15 cellular contexts compared by ENCODE assay signal in genomic region chrX:116872931-116873330, GRCh38.
"Had no signal": no experiment of that assay in that cellular context is flagged by ENCODE, and none has a peak within 500 bp of the region (broad histone marks: within the 10 kb centered on the region; RNA-seq: fewer than 3 reads in every experiment).

No MANE protein-coding gene starts in this region.

- H3K36me3 Mint-ChIP-seq: activated naive CD8-positive, alpha-beta T cell treated with anti-CD3 and anti-CD28 coated beads, Interleukin-2, amount 10 ng/mL, durations not matched to agents 7 days and 5 days; brain; stimulated activated naive B cell treated with anti-CD40 and anti-IgM and Interleukin-4, amounts not matched to agents 10 μg/mL and 1 μg/mL and 100 μg/mL, for 72 hours had no signal

- H3K27ac ChIP-seq: coronary artery, lower lobe of right lung, parathyroid adenoma, thoracic aorta had no signal

- DNase-seq: activated CD4-positive, alpha-beta T cell treated with anti-CD3 and anti-CD28 coated beads, Interleukin-2, amount 10 ng/mL, durations not matched to agents 24 days and 14 days; activated CD8-positive, alpha-beta T cell treated with anti-CD3 and anti-CD28 coated beads for 36 hours; activated naive CD4-positive, alpha-beta T cell treated with Interleukin-2 at 50 U/mL for 16 hours; activated naive CD8-positive, alpha-beta T cell treated with anti-CD3 and anti-CD28 coated beads, Interleukin-2, amount 10 ng/mL, durations not matched to agents 7 days and 5 days; activated T-cell treated with anti-CD3 and anti-CD28 coated beads, Interleukin-2, amount 50 U/mL, for 24 hours; islet precursor cell; lower lobe of right lung; stimulated activated naive B cell treated with anti-CD40 and anti-IgM and Interleukin-4, amounts not matched to agents 10 μg/mL and 1 μg/mL and 100 μg/mL, for 72 hours had no signal

- H3K4me1 Mint-ChIP-seq: activated CD4-positive, alpha-beta T cell treated with anti-CD3 and anti-CD28 coated beads, Interleukin-2, amount 10 ng/mL, durations not matched to agents 24 days and 14 days; activated naive CD8-positive, alpha-beta T cell treated with anti-CD3 and anti-CD28 coated beads, Interleukin-2, amount 10 ng/mL, durations not matched to agents 7 days and 5 days; brain; nephron; stimulated activated naive B cell treated with anti-CD40 and anti-IgM and Interleukin-4, amounts not matched to agents 10 μg/mL and 1 μg/mL and 100 μg/mL, for 72 hours had no signal

- H3K9me3 ChIP-seq: lower lobe of right lung, thoracic aorta had no signal

- H3K4me3 Mint-ChIP-seq: activated CD4-positive, alpha-beta T cell treated with anti-CD3 and anti-CD28 coated beads, Interleukin-2, amount 10 ng/mL, durations not matched to agents 24 days and 14 days; activated CD8-positive, alpha-beta T cell treated with anti-CD3 and anti-CD28 coated beads for 36 hours; activated naive CD8-positive, alpha-beta T cell treated with anti-CD3 and anti-CD28 coated beads, Interleukin-2, amount 10 ng/mL, durations not matched to agents 7 days and 5 days; activated T-cell treated with anti-CD3 and anti-CD28 coated beads, Interleukin-2, amount 50 U/mL, for 24 hours; brain; nephron; stimulated activated naive B cell treated with anti-CD40 and anti-IgM and Interleukin-4, amounts not matched to agents 10 μg/mL and 1 μg/mL and 100 μg/mL, for 72 hours had no signal

- ATAC-seq: activated CD8-positive, alpha-beta T cell treated with anti-CD3 and anti-CD28 coated beads for 36 hours; lower lobe of right lung; sciatic nerve; stimulated activated naive B cell treated with anti-CD40 and anti-IgM and Interleukin-4, amounts not matched to agents 10 μg/mL and 1 μg/mL and 100 μg/mL, for 72 hours had no signal

- H3K27me3 Mint-ChIP-seq: activated CD4-positive, alpha-beta T cell treated with anti-CD3 and anti-CD28 coated beads, Interleukin-2, amount 10 ng/mL, durations not matched to agents 24 days and 14 days; activated CD8-positive, alpha-beta T cell treated with anti-CD3 and anti-CD28 coated beads for 36 hours; activated naive CD8-positive, alpha-beta T cell treated with anti-CD3 and anti-CD28 coated beads, Interleukin-2, amount 10 ng/mL, durations not matched to agents 7 days and 5 days; stimulated activated naive B cell treated with anti-CD40 and anti-IgM and Interleukin-4, amounts not matched to agents 10 μg/mL and 1 μg/mL and 100 μg/mL, for 72 hours had no signal

- H3K36me3 ChIP-seq: lower lobe of right lung, thoracic aorta had no signal

- H3K27ac Mint-ChIP-seq: activated CD4-positive, alpha-beta T cell treated with anti-CD3 and anti-CD28 coated beads, Interleukin-2, amount 10 ng/mL, durations not matched to agents 24 days and 14 days; activated CD8-positive, alpha-beta T cell treated with anti-CD3 and anti-CD28 coated beads for 36 hours; activated naive CD8-positive, alpha-beta T cell treated with anti-CD3 and anti-CD28 coated beads, Interleukin-2, amount 10 ng/mL, durations not matched to agents 7 days and 5 days; activated T-cell treated with anti-CD3 and anti-CD28 coated beads, Interleukin-2, amount 50 U/mL, for 24 hours; activated T-helper 2 cell treated with anti-CD3 and anti-CD28 coated beads, Interferon-gamma antibody, Interleukin-2, Interleukin-4, amounts not matched to agents 10 μg/mL and 5 μg/mL and 100 μg/mL, durations not matched to agents 14 hours and 24 hours and 36 hours; brain; nephron; stimulated activated naive B cell treated with anti-CD40 and anti-IgM and Interleukin-4, amounts not matched to agents 10 μg/mL and 1 μg/mL and 100 μg/mL, for 72 hours had no signal

- H3K4me1 ChIP-seq: lower lobe of right lung, parathyroid adenoma had no signal

- H3K9me3 Mint-ChIP-seq: activated CD4-positive, alpha-beta T cell treated with anti-CD3 and anti-CD28 coated beads, Interleukin-2, amount 10 ng/mL, durations not matched to agents 24 days and 14 days; activated CD8-positive, alpha-beta T cell treated with anti-CD3 and anti-CD28 coated beads for 36 hours; activated naive CD8-positive, alpha-beta T cell treated with anti-CD3 and anti-CD28 coated beads, Interleukin-2, amount 10 ng/mL, durations not matched to agents 7 days and 5 days; activated T-cell treated with anti-CD3 and anti-CD28 coated beads, Interleukin-2, amount 50 U/mL, for 24 hours; activated T-helper 2 cell treated with anti-CD3 and anti-CD28 coated beads, Interferon-gamma antibody, Interleukin-2, Interleukin-4, amounts not matched to agents 10 μg/mL and 5 μg/mL and 100 μg/mL, durations not matched to agents 14 hours and 24 hours and 36 hours; brain; nephron; stimulated activated naive B cell treated with anti-CD40 and anti-IgM and Interleukin-4, amounts not matched to agents 10 μg/mL and 1 μg/mL and 100 μg/mL, for 72 hours had no signal

- H3K4me3 ChIP-seq: coronary artery, lower lobe of right lung, thoracic aorta had no signal
